Comparison of ENCODE assay signal across 1 cellular context in genomic region chr4:73404042-73404441, GRCh38.
A peak's percentile ranks its signal among the peaks of the same experiment; 100 is the strongest.
TF ChIP-seq lines count a peak whose summit lies in the region.

Gene ALB, plus strand, starts transcription at chr4:73404287. Its CDS starts 41 bp downstream, at chr4:73404328.

TF ChIP-seq in HepG2, 621 proteins besides CTCF, POLR2A, EP300 and RAD21 (continued from another document and continues in another):
- TF ChIP-seq MTA1 (CRISPR knock-in tag; IDR thresholded peaks at IDR 0.05; ENCODE audit: borderline replicate concordance) (no peak), PRDM4 (CRISPR knock-in tag; IDR thresholded peaks at IDR 0.05; ENCODE audit: borderline replicate concordance) (no peak), HIC2 (CRISPR knock-in tag; IDR thresholded peaks at IDR 0.05; ENCODE audit: low read depth) (no peak), ATM (IDR thresholded peaks at IDR 0.05; ENCODE audit: borderline replicate concordance) (no peak), RBM22 (optimal IDR thresholded peaks at IDR 0.05; ENCODE audit: low read length) (no peak), ARID5B (CRISPR knock-in tag; IDR thresholded peaks at IDR 0.05) (peak; percentile 78; the same call in 1 of the 2 replicates), ZNF839 (CRISPR knock-in tag; IDR thresholded peaks at IDR 0.05; ENCODE audit: borderline replicate concordance) (no peak), SOX5 (CRISPR knock-in tag; IDR thresholded peaks at IDR 0.05; ENCODE audit: borderline replicate concordance) (no peak; the same call in 1 of the 2 replicates), ARID3A (IDR thresholded peaks at IDR 0.05; ENCODE audit: low read depth, low read length) (no peak), ZNF34 (CRISPR knock-in tag; IDR thresholded peaks at IDR 0.05; ENCODE audit: borderline replicate concordance) (no peak), ZNF251 (CRISPR knock-in tag; IDR thresholded peaks at IDR 0.05) (no peak), GABPA (IDR thresholded peaks at IDR 0.05; ENCODE audit: low read depth, low read length) (no peak), GABPA (CRISPR knock-in tag; IDR thresholded peaks at IDR 0.05; ENCODE audit: low read depth) (no peak; the same call in 1 of the 2 replicates), ARNTL (CRISPR knock-in tag; IDR thresholded peaks at IDR 0.05) (no peak), TSC22D2 (CRISPR knock-in tag; IDR thresholded peaks at IDR 0.05; ENCODE audit: borderline replicate concordance) (0 out of 2 replicates have a peak, but pooled peaks have one; percentile 57), FOXA3 (CRISPR knock-in tag; IDR thresholded peaks at IDR 0.05) (peak; percentile 83), ZFP82 (CRISPR knock-in tag; IDR thresholded peaks at IDR 0.05; ENCODE audit: borderline replicate concordance) (no peak), NPAS2 (CRISPR knock-in tag; IDR thresholded peaks at IDR 0.05; ENCODE audit: borderline replicate concordance) (no peak), ZKSCAN8 (CRISPR knock-in tag; IDR thresholded peaks at IDR 0.05; ENCODE audit: borderline replicate concordance) (0 out of 2 replicates have a peak, but pooled peaks have one; percentile 26), GFI1 (CRISPR knock-in tag; IDR thresholded peaks at IDR 0.05; ENCODE audit: borderline replicate concordance) (no peak), ZNF83 (CRISPR knock-in tag; IDR thresholded peaks at IDR 0.05; ENCODE audit: borderline replicate concordance) (no peak), ZNF280D (CRISPR knock-in tag; IDR thresholded peaks at IDR 0.05) (no peak), AGO2 (optimal IDR thresholded peaks at IDR 0.05; ENCODE audit: low read depth, low read length) (no peak), ZNF605 (CRISPR knock-in tag; IDR thresholded peaks at IDR 0.05) (no peak), ZNF788 (CRISPR knock-in tag; IDR thresholded peaks at IDR 0.05; ENCODE audit: borderline replicate concordance) (no peak), SETDB1 (CRISPR knock-in tag; IDR thresholded peaks at IDR 0.05; ENCODE audit: borderline replicate concordance) (no peak), KLF11 (CRISPR knock-in tag; IDR thresholded peaks at IDR 0.05) (peak; percentile 65; the same call in 1 of the 2 replicates), RAD51 (IDR thresholded peaks at IDR 0.05; ENCODE audit: borderline replicate concordance) (no peak), HDAC1 (CRISPR knock-in tag; IDR thresholded peaks at IDR 0.05) (no peak), RFX5 (IDR thresholded peaks at IDR 0.05; ENCODE audit: low read depth, low read length) (no peak), STAT5B (CRISPR knock-in tag; IDR thresholded peaks at IDR 0.05) (no peak), MXI1 (IDR thresholded peaks at IDR 0.05; ENCODE audit: borderline replicate concordance, low read depth, low read length) (no peak), SNRNP70 (IDR thresholded peaks at IDR 0.05; ENCODE audit: low read depth, low read length) (no peak), ZNF614 (CRISPR knock-in tag; IDR thresholded peaks at IDR 0.05; ENCODE audit: borderline replicate concordance) (no peak), MEIS2 (CRISPR knock-in tag; IDR thresholded peaks at IDR 0.05) (no peak), ZNF143 (CRISPR knock-in tag; IDR thresholded peaks at IDR 0.05) (no peak), JARID2 (CRISPR knock-in tag; IDR thresholded peaks at IDR 0.05; ENCODE audit: insufficient replicate concordance) (no peak), ZNF616 (CRISPR knock-in tag; IDR thresholded peaks at IDR 0.05; ENCODE audit: low read depth) (no peak), SALL2 (CRISPR knock-in tag; IDR thresholded peaks at IDR 0.05) (no peak), ATF1 (CRISPR knock-in tag; IDR thresholded peaks at IDR 0.05) (peak; percentile 45; the same call in 1 of the 2 replicates)
- TF ChIP-seq, protein P1, sequence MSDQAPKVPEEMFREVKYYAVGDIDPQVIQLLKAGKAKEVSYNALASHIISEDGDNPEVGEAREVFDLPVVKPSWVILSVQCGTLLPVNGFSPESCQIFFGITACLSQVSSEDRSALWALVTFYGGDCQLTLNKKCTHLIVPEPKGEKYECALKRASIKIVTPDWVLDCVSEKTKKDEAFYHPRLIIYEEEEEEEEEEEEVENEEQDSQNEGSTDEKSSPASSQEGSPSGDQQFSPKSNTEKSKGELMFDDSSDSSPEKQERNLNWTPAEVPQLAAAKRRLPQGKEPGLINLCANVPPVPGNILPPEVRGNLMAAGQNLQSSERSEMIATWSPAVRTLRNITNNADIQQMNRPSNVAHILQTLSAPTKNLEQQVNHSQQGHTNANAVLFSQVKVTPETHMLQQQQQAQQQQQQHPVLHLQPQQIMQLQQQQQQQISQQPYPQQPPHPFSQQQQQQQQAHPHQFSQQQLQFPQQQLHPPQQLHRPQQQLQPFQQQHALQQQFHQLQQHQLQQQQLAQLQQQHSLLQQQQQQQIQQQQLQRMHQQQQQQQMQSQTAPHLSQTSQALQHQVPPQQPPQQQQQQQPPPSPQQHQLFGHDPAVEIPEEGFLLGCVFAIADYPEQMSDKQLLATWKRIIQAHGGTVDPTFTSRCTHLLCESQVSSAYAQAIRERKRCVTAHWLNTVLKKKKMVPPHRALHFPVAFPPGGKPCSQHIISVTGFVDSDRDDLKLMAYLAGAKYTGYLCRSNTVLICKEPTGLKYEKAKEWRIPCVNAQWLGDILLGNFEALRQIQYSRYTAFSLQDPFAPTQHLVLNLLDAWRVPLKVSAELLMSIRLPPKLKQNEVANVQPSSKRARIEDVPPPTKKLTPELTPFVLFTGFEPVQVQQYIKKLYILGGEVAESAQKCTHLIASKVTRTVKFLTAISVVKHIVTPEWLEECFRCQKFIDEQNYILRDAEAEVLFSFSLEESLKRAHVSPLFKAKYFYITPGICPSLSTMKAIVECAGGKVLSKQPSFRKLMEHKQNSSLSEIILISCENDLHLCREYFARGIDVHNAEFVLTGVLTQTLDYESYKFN (CRISPR knock-in tag; conservative IDR thresholded peaks at IDR 0.05), result peak; percentile 69; the same call in 1 of the 2 replicates
- TF ChIP-seq, protein P2, sequence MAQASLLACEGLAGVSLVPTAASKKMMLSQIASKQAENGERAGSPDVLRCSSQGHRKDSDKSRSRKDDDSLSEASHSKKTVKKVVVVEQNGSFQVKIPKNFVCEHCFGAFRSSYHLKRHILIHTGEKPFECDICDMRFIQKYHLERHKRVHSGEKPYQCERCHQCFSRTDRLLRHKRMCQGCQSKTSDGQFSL (CRISPR knock-in tag; IDR thresholded peaks at IDR 0.05), result no peak
- TF ChIP-seq, protein P3, sequence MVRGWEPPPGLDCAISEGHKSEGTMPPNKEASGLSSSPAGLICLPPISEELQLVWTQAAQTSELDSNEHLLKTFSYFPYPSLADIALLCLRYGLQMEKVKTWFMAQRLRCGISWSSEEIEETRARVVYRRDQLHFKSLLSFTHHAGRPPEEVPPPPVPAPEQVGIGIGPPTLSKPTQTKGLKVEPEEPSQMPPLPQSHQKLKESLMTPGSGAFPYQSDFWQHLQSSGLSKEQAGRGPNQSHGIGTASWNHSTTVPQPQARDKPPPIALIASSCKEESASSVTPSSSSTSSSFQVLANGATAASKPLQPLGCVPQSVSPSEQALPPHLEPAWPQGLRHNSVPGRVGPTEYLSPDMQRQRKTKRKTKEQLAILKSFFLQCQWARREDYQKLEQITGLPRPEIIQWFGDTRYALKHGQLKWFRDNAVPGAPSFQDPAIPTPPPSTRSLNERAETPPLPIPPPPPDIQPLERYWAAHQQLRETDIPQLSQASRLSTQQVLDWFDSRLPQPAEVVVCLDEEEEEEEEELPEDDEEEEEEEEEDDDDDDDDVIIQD (CRISPR knock-in tag; IDR thresholded peaks at IDR 0.05; ENCODE audit: low read depth), result no peak
- TF ChIP-seq, protein P4, sequence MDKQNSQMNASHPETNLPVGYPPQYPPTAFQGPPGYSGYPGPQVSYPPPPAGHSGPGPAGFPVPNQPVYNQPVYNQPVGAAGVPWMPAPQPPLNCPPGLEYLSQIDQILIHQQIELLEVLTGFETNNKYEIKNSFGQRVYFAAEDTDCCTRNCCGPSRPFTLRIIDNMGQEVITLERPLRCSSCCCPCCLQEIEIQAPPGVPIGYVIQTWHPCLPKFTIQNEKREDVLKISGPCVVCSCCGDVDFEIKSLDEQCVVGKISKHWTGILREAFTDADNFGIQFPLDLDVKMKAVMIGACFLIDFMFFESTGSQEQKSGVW (CRISPR knock-in tag; IDR thresholded peaks at IDR 0.05; ENCODE audit: borderline replicate concordance), result no peak
